1 cellular context compared by ENCODE assay signal in genomic region chr6:24689964-24690363, GRCh38.
TF ChIP-seq lines count a peak whose summit lies in the region.

No MANE protein-coding gene starts in this region.

TF ChIP-seq in WTC11, 78 proteins besides CTCF, POLR2A, EP300 and RAD21 (continued from another document):
- no peak for TF ChIP-seq ATF6 (CRISPR knock-in tag; IDR thresholded peaks at IDR 0.05)
- TF ChIP-seq ZNF671 (CRISPR knock-in tag; IDR thresholded peaks at IDR 0.05): no peak
- TF ChIP-seq ZNF425 (CRISPR knock-in tag; conservative IDR thresholded peaks at IDR 0.05): no peak
- TF ChIP-seq PRDM15 (CRISPR knock-in tag; IDR thresholded peaks at IDR 0.05): no peak
- no peak for TF ChIP-seq CBFB (CRISPR knock-in tag; IDR thresholded peaks at IDR 0.05; ENCODE audit: low read depth)
- no peak for TF ChIP-seq RORB (CRISPR knock-in tag; IDR thresholded peaks at IDR 0.05)
